18 cellular contexts compared by ENCODE assay signal in genomic region chr4:2300431-2300861, GRCh38. TPM values are rescaled to one million over a fixed set of nuclear protein-coding genes. Genes with fewer than 3 reads are reported as not detected.
DNase-seq lines count a peak whose midpoint lies in the region; ATAC-seq and TF ChIP-seq lines count a peak whose summit lies in the region.
"Had no signal": no experiment of that assay in that cellular context is flagged by ENCODE, and none has a peak within 500 bp of the region (broad histone marks: within the 10 kb centered on the region; RNA-seq: fewer than 3 reads in every experiment).

No MANE protein-coding gene starts in this region.

- H2AFZ ChIP-seq in osteoblast (ENCODE audit: low read length): no peak overlapping the region
- H2AFZ ChIP-seq: GM23338 had no signal

- H3K9me3 ChIP-seq in osteoblast (ENCODE audit: low read depth, low read length): no peaks in the 10 kb centered on the region

- peaks cover 13% of the 10 kb centered on the region for H3K4me1 Mint-ChIP-seq in central memory CD8-positive, alpha-beta T cell

- H3K27ac Mint-ChIP-seq in central memory CD8-positive, alpha-beta T cell (ENCODE audit: low read depth): peak overlapping the region; percentile 94
- H3K27ac Mint-ChIP-seq: GM23338 had no signal

- no peak overlapping the region for H3K4me2 ChIP-seq in osteoblast (ENCODE audit: insufficient read depth, low read length)
- H3K4me2 ChIP-seq: GM23338 had no signal

- H3K4me3 Mint-ChIP-seq in central memory CD8-positive, alpha-beta T cell: no peak overlapping the region
- H3K4me3 Mint-ChIP-seq: CD4-positive, CD25-positive, alpha-beta regulatory T cell; GM23338 had no signal

- H3K9me3 Mint-ChIP-seq in central memory CD8-positive, alpha-beta T cell: no peaks in the 10 kb centered on the region

- no peaks in the 10 kb centered on the region for H3K36me3 ChIP-seq in osteoblast (ENCODE audit: insufficient read depth, low read length)

- H3K27me3 Mint-ChIP-seq in central memory CD8-positive, alpha-beta T cell: no peaks in the 10 kb centered on the region
- H3K27me3 Mint-ChIP-seq: CD4-positive, CD25-positive, alpha-beta regulatory T cell had no signal

- no peaks in the 10 kb centered on the region for H4K20me1 ChIP-seq in osteoblast (ENCODE audit: insufficient read depth, low read length)

- no peak for TF ChIP-seq CTCF in osteoblast (IDR thresholded peaks at IDR 0.05; ENCODE audit: extremely low read depth, low read depth, low read length)

- DNase-seq in activated effector memory CD4-positive, alpha-beta T cell treated with anti-CD3 and anti-CD28 coated beads, Interleukin-2, amount 50 U/mL, for 16 hours: peak; percentile 59
- DNase-seq in activated effector memory CD4-positive, alpha-beta T cell treated with Interleukin-2 at 50 U/mL for 16 hours: no peak
- DNase-seq in central memory CD8-positive, alpha-beta T cell (ENCODE audit: low spot score in 2 of 2): peak in 1 of 2 donors; percentile 4
- DNase-seq in osteoblast (ENCODE audit: insufficient read length, low spot score, missing footprints): peak; percentile 90
- DNase-seq in RKO (ENCODE audit: low spot score): no peak
- DNase-seq: CD4-positive, CD25-positive, alpha-beta regulatory T cell; DMS79 treated with DMSO at 0.1 percent for 48 hours; GDM1; Kasumi-1; NCI-H1417; NCI-H1930; NCI-H2171; NCI-H446 treated with DMSO at 0.1 percent for 48 hours; NCI-H748 treated with DMSO at 0.1 percent for 48 hours; PC-3 had no signal

- no peak for ATAC-seq in central memory CD8-positive, alpha-beta T cell (replicated peaks; ENCODE audit: extremely low read depth, poor library complexity, severe bottlenecking)
- ATAC-seq in GM21528 (IDR thresholded peaks at IDR 0.05; ENCODE audit: low FRiP score, unreplicated experiment) (no peak), GM19324 (IDR thresholded peaks at IDR 0.05; ENCODE audit: low FRiP score, unreplicated experiment) (no peak)
- ATAC-seq: GM23338, PC-3 had no signal

- H3K4me3 ChIP-seq in osteoblast (ENCODE audit: insufficient read depth, low read length): no peak overlapping the region
- H3K4me3 ChIP-seq: GM23338 had no signal

- H3K27ac ChIP-seq in osteoblast (ENCODE audit: low read depth, low read length): no peak overlapping the region

- H3K27me3 ChIP-seq in osteoblast (ENCODE audit: insufficient read depth, low read length): no peaks in the 10 kb centered on the region

- no peaks in the 10 kb centered on the region for H3K79me2 ChIP-seq in osteoblast (ENCODE audit: insufficient read depth, low read length)

- peaks cover 8% of the 10 kb centered on the region for H3K36me3 Mint-ChIP-seq in central memory CD8-positive, alpha-beta T cell (ENCODE audit: insufficient read depth)

- no peaks in the 10 kb centered on the region for H3K4me1 ChIP-seq in osteoblast (ENCODE audit: insufficient read depth, low read length)

RNA-seq across cellular contexts. Expression of gene MXD4, which starts 38.5 kb away (rescaled TPM):
- total RNA-seq in osteoblast: 53.3 and 56.8 TPM in 2 replicates

RNA-seq across cellular contexts. Expression of gene HAUS3, which starts 58.5 kb away (rescaled TPM):
- 8.7 and 9.7 TPM in 2 replicates for total RNA-seq in osteoblast

RNA-seq across cellular contexts. Expression of gene POLN, which starts 58.5 kb away (rescaled TPM):
- total RNA-seq in osteoblast: 2.9 and 4.1 TPM in 2 replicates

Comparison
In these comparisons a context has a peak if more than half of its experiments do, and no peak if none do; other contexts are left out.
1. DNase-seq: peak in activated effector memory CD4-positive, alpha-beta T cell treated with anti-CD3 and anti-CD28 coated beads, Interleukin-2, amount 50 U/mL, for 16 hours (single experiment) and osteoblast (single experiment); none in activated effector memory CD4-positive, alpha-beta T cell treated with Interleukin-2 at 50 U/mL for 16 hours (single experiment) and RKO (single experiment).